Comparison of ENCODE assay signal across 8 cellular contexts in the genomic region with DNA sequence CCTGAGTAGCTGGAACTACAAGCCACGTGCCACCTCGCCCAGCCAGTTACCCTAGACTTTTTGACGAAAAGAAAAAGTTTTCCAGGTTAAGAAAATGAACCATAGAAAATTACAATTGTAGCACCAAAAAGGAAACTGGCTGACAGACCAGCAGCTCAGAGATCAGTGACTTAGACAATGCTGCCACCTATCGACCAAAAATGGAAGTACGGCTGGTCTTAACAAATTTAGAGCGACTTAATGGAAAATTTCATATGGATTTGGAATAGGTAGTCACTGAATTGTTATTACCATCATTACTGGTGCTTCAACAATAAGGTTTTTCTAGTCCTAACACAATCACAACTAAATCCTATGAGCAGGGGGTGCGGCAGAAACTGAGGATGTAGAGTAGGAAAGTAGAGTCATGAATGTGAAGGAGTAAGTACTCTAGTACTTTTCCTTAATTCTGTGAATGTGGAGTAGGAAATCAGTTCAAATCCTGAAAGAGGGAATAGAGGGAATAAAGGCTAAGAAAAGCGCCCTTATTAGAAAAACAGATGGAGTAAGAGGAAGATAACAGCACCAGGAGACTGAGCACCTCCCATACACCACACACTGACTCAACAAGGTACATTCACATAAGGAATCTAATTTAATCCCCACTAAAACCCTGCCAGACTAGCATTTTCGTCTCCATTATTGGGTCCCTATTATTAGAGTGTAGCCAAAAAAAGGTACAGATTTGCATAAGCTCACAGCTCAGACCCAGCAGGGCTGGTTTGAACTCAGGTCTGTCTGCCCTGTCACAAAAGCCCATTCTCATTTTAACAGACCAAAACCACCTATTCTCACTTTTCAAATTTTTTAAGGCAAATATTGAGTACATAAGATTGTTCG. TPM values are rescaled to one million over a fixed set of nuclear protein-coding genes. Genes with fewer than 3 reads are reported as not detected.
A peak's percentile ranks its signal among the peaks of the same experiment; 100 is the strongest.
DNase-seq lines count a peak whose midpoint lies in the region; ATAC-seq, FAIRE-seq and TF ChIP-seq lines count a peak whose summit lies in the region.

No MANE protein-coding gene starts in this region.

- peaks cover 33% of the 10 kb centered on the region for H3K27me3 ChIP-seq in BE2C
- no peaks in the 10 kb centered on the region for H3K27me3 ChIP-seq in ascending aorta
- H3K27me3 ChIP-seq in small intestine (ENCODE audit: control insufficient read depth in 2 of 2, insufficient read depth in 2 of 2, low read length in 2 of 2) = no peaks in the 10 kb centered on the region

- ATAC-seq in GM21381 (IDR thresholded peaks at IDR 0.05; ENCODE audit: unreplicated experiment) (peak; percentile 43), HG02852 (IDR thresholded peaks at IDR 0.05; ENCODE audit: unreplicated experiment) (no peak)

- TF ChIP-seq CTCF in BE2C (IDR thresholded peaks at IDR 0.05; ENCODE audit: low read depth, low read length) = peak; percentile 95
- TF ChIP-seq CTCF in ascending aorta (IDR thresholded peaks at IDR 0.05) = peak; percentile 74 to 89 (median 88)

- DNase-seq in BE2C = peak; percentile 66
- peak; percentile 5 for DNase-seq in NCI-H1436 treated with DMSO at 0.1 percent for 48 hours (lab: John Stamatoyannopoulos, UW)
- peak; percentile 37 for DNase-seq in T-helper 22 cell (ENCODE audit: low read depth)
- peak in 1 of 2 donors; percentile 86 for DNase-seq in ascending aorta (ENCODE audit: low spot score in 2 of 2)
- peak; percentile 64 to 74 for DNase-seq in hippocampal formation (lab: John Stamatoyannopoulos, UW)
- peak; percentile 70 for DNase-seq in small intestine

- FAIRE-seq in small intestine (lab: Jason Lieb, UNC) = no peak

- whole genome bisulfite sequencing in small intestine, 3 donors = 2 to 5% (median 2%) methylated on average over 10 of the region's 10 CpGs

- H3K4me1 ChIP-seq in BE2C (no peaks in the 10 kb centered on the region), ascending aorta (peaks cover 0 to 4% of the 10 kb centered on the region in 2 donors), small intestine (ENCODE audit: control insufficient read depth in 2 of 2, insufficient read depth in 1 of 2, low read depth in 1 of 2, low read length in 1 of 2) (no peaks in the 10 kb centered on the region)

- no peaks in the 10 kb centered on the region for H3K36me3 ChIP-seq in BE2C
- no peaks in the 10 kb centered on the region for H3K36me3 ChIP-seq in ascending aorta
- no peaks in the 10 kb centered on the region for H3K36me3 ChIP-seq in small intestine (ENCODE audit: control insufficient read depth in 2 of 2, insufficient read depth in 2 of 2, low read length in 2 of 2)

- no peak overlapping the region for H3K27ac ChIP-seq in ascending aorta
- no peak overlapping the region for H3K27ac ChIP-seq in small intestine (ENCODE audit: low read depth in 1 of 2, low read length in 1 of 2)

- no peaks in the 10 kb centered on the region for H3K9me3 ChIP-seq in BE2C
- no peaks in the 10 kb centered on the region for H3K9me3 ChIP-seq in ascending aorta
- no peaks in the 10 kb centered on the region for H3K9me3 ChIP-seq in small intestine (ENCODE audit: control insufficient read depth, low read depth)

- intact Hi-C loops in ascending aorta (cut with DNase I) = loop anchor here (1.0 to 2.0 kb wide), 2 partner anchors 200 to 224 kb away; no protein-coding TSS in a partner anchor

- H3K4me3 ChIP-seq in BE2C (ENCODE audit: low read depth, low read length) = no peak overlapping the region
- no peak overlapping the region for H3K4me3 ChIP-seq in ascending aorta
- H3K4me3 ChIP-seq in small intestine (ENCODE audit: low read depth in 1 of 2, low read length in 2 of 2) = no peak overlapping the region

RNA-seq across cellular contexts. Expression of gene MGST3, which starts 37.9 kb away (rescaled TPM):
- 86.5 TPM for polyA plus RNA-seq in BE2C (2012; ENCODE audit: insufficient read depth, insufficient read length, low read depth)
- total RNA-seq in ascending aorta = 177 TPM
- polyA plus RNA-seq in small intestine = 100 to 1,000 TPM; 513 to 837 (median 578) TPM

RNA-seq across cellular contexts. Expression of gene LRRC52, which starts 49.4 kb away (rescaled TPM):
- not detected for polyA plus RNA-seq in BE2C (2012; ENCODE audit: insufficient read depth, insufficient read length, low read depth)
- total RNA-seq in ascending aorta = not detected
- polyA plus RNA-seq in small intestine = not detected
